Comparison of ENCODE assay signal across 3 cellular contexts in genomic region chr6:92473056-92473455, GRCh38.
TF ChIP-seq lines count a peak whose summit lies in the region.

No MANE protein-coding gene starts in this region.

TF ChIP-seq in HEK293, 187 proteins besides CTCF, POLR2A, EP300 and RAD21 (continues in another document):
- TF ChIP-seq IKZF3 (tag by site-specific recombination; IDR thresholded peaks at IDR 0.05) (no peak), ZNF596 (tag by site-specific recombination; IDR thresholded peaks at IDR 0.05) (no peak), ZNF791 (tag by site-specific recombination; IDR thresholded peaks at IDR 0.05) (no peak), ZNF518A (tag by site-specific recombination; conservative IDR thresholded peaks at IDR 0.05; ENCODE audit: low read depth) (peak; percentile 84), ZNF510 (tag by site-specific recombination; IDR thresholded peaks at IDR 0.05; ENCODE audit: insufficient replicate concordance) (peak; percentile 67), REST (tag by site-specific recombination; IDR thresholded peaks at IDR 0.05) (peak; percentile 75), ZNF623 (tag by site-specific recombination; IDR thresholded peaks at IDR 0.05) (peak; percentile 68), ZNF202 (tag by site-specific recombination; IDR thresholded peaks at IDR 0.05; ENCODE audit: borderline replicate concordance) (peak; percentile 90; the same call in 1 of the 2 replicates)

TF ChIP-seq in H1, 55 proteins besides CTCF, POLR2A, EP300 and RAD21:
- TF ChIP-seq KDM5A (IDR thresholded peaks at IDR 0.05; ENCODE audit: low read length): no peak
- TF ChIP-seq BRCA1 (IDR thresholded peaks at IDR 0.05; ENCODE audit: low read depth, low read length): no peak
- no peak for TF ChIP-seq HDAC6 (IDR thresholded peaks at IDR 0.05; ENCODE audit: low read depth, low read length)
- no peak for TF ChIP-seq CBX5 (IDR thresholded peaks at IDR 0.05; ENCODE audit: low read depth, low read length)
- no peak for TF ChIP-seq ASH2L (IDR thresholded peaks at IDR 0.05; ENCODE audit: low read length)
- TF ChIP-seq TAF7 (optimal IDR thresholded peaks at IDR 0.05; ENCODE audit: borderline replicate concordance, low read depth, low read length): no peak
- no peak for TF ChIP-seq SIRT6 (IDR thresholded peaks at IDR 0.05; ENCODE audit: low read length)

TF ChIP-seq in endothelial cell of umbilical vein, 7 proteins besides CTCF, POLR2A, EP300 and RAD21:
- TF ChIP-seq EZH2 (IDR thresholded peaks at IDR 0.05; ENCODE audit: borderline replicate concordance, low read depth, low read length, severe bottlenecking): no peak
- no peak for TF ChIP-seq MYC (IDR thresholded peaks at IDR 0.05; ENCODE audit: low read depth, low read length)
- no peak for TF ChIP-seq JUN (IDR thresholded peaks at IDR 0.05; ENCODE audit: borderline replicate concordance, insufficient read depth, insufficient read length, low read depth)
- no peak for TF ChIP-seq FOS (IDR thresholded peaks at IDR 0.05; ENCODE audit: borderline replicate concordance, insufficient read depth, low read length)
- TF ChIP-seq MAX (IDR thresholded peaks at IDR 0.05; ENCODE audit: insufficient read depth, insufficient read length): no peak
